Comparison of ENCODE assay signal across 1 cellular context in the genomic region with DNA sequence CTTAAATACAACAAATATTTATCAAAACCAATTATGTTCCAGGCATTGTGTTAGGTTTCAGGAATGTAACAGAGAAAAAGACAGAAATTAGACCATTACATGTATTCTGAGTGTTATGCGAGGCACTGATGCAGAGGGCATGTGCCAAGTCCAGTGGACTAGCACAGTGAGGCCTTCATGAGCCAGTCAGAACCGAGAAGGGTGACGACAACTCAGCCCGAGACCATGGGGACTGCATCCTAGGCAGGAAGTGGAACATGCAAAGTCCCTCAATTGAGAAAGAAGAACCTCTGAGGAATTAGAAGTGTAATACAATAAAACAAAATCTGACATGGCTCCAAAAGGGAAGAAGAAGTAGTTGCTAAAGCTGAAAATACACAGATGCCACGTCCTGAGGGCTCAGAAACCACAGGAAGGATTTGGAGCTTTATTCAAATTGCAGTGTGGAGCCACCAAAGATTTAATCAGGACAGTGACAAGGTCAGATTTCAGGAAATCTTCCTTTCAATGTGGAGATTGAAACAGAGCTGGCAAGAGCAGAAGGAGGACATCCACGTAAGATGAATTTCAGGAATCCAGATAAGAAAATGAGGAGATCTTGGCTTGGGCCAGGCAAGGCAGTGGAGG.
TF ChIP-seq lines count a peak whose summit lies in the region.

No MANE protein-coding gene starts in this region.

TF ChIP-seq in IMR-90, 13 proteins besides CTCF, POLR2A, EP300 and RAD21 (continued from another document):
- TF ChIP-seq, protein P1, sequence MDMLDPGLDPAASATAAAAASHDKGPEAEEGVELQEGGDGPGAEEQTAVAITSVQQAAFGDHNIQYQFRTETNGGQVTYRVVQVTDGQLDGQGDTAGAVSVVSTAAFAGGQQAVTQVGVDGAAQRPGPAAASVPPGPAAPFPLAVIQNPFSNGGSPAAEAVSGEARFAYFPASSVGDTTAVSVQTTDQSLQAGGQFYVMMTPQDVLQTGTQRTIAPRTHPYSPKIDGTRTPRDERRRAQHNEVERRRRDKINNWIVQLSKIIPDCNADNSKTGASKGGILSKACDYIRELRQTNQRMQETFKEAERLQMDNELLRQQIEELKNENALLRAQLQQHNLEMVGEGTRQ (IDR thresholded peaks at IDR 0.05; ENCODE audit: low read depth, low read length): no peak
- TF ChIP-seq CEBPB (IDR thresholded peaks at IDR 0.05; ENCODE audit: low read depth, low read length) (no peak), MAFK (IDR thresholded peaks at IDR 0.05; ENCODE audit: low read depth, low read length) (no peak), MAZ (IDR thresholded peaks at IDR 0.05; ENCODE audit: borderline replicate concordance, low read depth, low read length) (no peak)
